Comparison of ENCODE assay signal across 12 cellular contexts in the genomic region with DNA sequence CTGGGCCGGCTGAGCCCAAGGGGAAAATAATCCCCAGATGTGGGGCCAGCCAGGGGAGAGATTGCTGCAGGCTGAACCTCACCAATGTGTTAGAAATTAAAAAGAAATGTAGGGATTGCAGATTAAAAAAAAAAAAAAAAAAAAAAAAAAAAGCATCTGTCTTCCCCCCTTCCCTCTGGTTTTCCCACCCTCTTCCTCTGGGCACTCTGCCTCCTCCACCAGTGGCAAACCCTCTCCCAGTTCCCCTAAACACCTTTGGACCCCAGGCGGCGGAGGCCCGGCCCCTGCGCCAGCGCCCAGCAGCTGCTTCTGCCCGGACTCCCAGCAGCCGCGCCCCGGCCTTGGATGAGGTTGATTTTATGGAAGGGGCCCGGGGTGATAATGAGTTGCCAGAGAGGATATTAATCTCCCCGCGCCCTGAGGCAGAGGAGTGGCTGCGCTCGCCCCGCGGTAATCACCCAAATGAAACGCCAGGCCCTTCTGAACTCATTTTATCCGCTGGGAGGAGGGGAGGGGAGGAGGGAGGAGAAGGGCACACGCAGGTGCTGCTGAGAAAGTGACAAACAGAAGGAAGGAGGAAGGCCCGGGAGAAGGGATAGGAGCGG. TPM values are rescaled to one million over a fixed set of nuclear protein-coding genes. Genes with fewer than 3 reads are reported as not detected.
DNase-seq lines count a peak whose midpoint lies in the region; ATAC-seq, FAIRE-seq and TF ChIP-seq lines count a peak whose summit lies in the region.
"Had no signal": no experiment of that assay in that cellular context is flagged by ENCODE, and none has a peak within 500 bp of the region (broad histone marks: within the 10 kb centered on the region; RNA-seq: fewer than 3 reads in every experiment).

No MANE protein-coding gene starts in this region.

- WGBS in small intestine, 3 donors = 4 to 12% (median 6%) methylated on average over 22 of the region's 22 CpGs

- 0 out of 2 replicates have a peak, but pooled peaks cover 4% of the 10 kb centered on the region for H3K79me2 ChIP-seq in MM.1S (ENCODE audit: low read length)

- DNase-seq in activated T-cell treated with anti-CD3 and anti-CD28 coated beads, Interleukin-2, amount 50 U/mL, for 72 hours = no peak
- no peak for DNase-seq in activated T-cell treated with anti-CD3 and anti-CD28 coated beads, Interleukin-2, amount 50 U/mL, for 48 hours
- DNase-seq in MM.1S (peak; percentile 0), islet precursor cell (peak; percentile 51), small intestine (peak; percentile 96)
- DNase-seq in T-helper 2 cell treated with Interferon-gamma antibody and Interleukin-4, amounts not matched to agents 5 μg/mL and 100 μg/mL, for 36 hours (ENCODE audit: low spot score) = no peak
- no peak for DNase-seq in stimulated activated CD4-positive, alpha-beta T cell treated with anti-CD3 and anti-CD28 coated beads, Interleukin-2, amount 100 ng/mL, for 48 hours
- DNase-seq: hippocampal formation, nucleus accumbens had no signal

- peaks cover 3 to 7% of the 10 kb centered on the region in 2 donors for H3K36me3 Mint-ChIP-seq in activated T-cell treated with anti-CD3 and anti-CD28 coated beads, Interleukin-2, amount 50 U/mL, for 72 hours (ENCODE audit: insufficient read depth in 2 of 2)
- no peaks in the 10 kb centered on the region for H3K36me3 Mint-ChIP-seq in T-helper 2 cell treated with Interferon-gamma antibody and Interleukin-4, amounts not matched to agents 5 μg/mL and 100 μg/mL, for 36 hours (ENCODE audit: low read depth)

- H3K4me2 ChIP-seq in MM.1S (ENCODE audit: low read depth, low read length) = no peak overlapping the region

- ATAC-seq in activated T-cell treated with anti-CD3 and anti-CD28 coated beads, Interleukin-2, amount 50 U/mL, for 72 hours (replicated peaks in 1 of 2) = no peak
- ATAC-seq in HG03108 (IDR thresholded peaks at IDR 0.05; ENCODE audit: unreplicated experiment) = no peak

- H3K27me3 ChIP-seq in MM.1S (replicated peaks; ENCODE audit: insufficient read depth, low read length) (peaks cover 32% of the 10 kb centered on the region), small intestine (ENCODE audit: control insufficient read depth in 2 of 2, insufficient read depth in 2 of 2, low read length in 2 of 2) (peaks cover 0 to 40% of the 10 kb centered on the region in 2 donors)

- no peaks in the 10 kb centered on the region for H3K4me1 ChIP-seq in MM.1S (ENCODE audit: low read length)
- H3K4me1 ChIP-seq in small intestine (ENCODE audit: control insufficient read depth in 2 of 2, insufficient read depth in 1 of 2, low read depth in 1 of 2, low read length in 1 of 2) = peaks cover 12% of the 10 kb centered on the region in 2 donors

- H2AFZ ChIP-seq in MM.1S (ENCODE audit: low read length) = no peak overlapping the region

- H3K27ac ChIP-seq in MM.1S (ENCODE audit: low read length) (no peak overlapping the region), small intestine (ENCODE audit: low read depth in 1 of 2, low read length in 1 of 2) (peak overlapping the region; percentile 52 to 76)

- H3K4me1 Mint-ChIP-seq in activated T-cell treated with anti-CD3 and anti-CD28 coated beads, Interleukin-2, amount 50 U/mL, for 72 hours (ENCODE audit: low read depth) = peaks cover 38% of the 10 kb centered on the region
- peaks cover 12% of the 10 kb centered on the region for H3K4me1 Mint-ChIP-seq in T-helper 2 cell treated with Interferon-gamma antibody and Interleukin-4, amounts not matched to agents 5 μg/mL and 100 μg/mL, for 36 hours (ENCODE audit: low read depth)

- no peak overlapping the region for H3K9ac ChIP-seq in MM.1S (ENCODE audit: low read length)

- peaks cover 75% of the 10 kb centered on the region for H3K27me3 Mint-ChIP-seq in activated T-cell treated with anti-CD3 and anti-CD28 coated beads, Interleukin-2, amount 50 U/mL, for 72 hours (ENCODE audit: low read depth)
- peaks cover 80% of the 10 kb centered on the region for H3K27me3 Mint-ChIP-seq in T-helper 2 cell treated with Interferon-gamma antibody and Interleukin-4, amounts not matched to agents 5 μg/mL and 100 μg/mL, for 36 hours (ENCODE audit: low read depth)

- H4K20me1 ChIP-seq in MM.1S (ENCODE audit: insufficient read depth, low read length) = no peaks in the 10 kb centered on the region

- no peaks in the 10 kb centered on the region for H3K9me3 Mint-ChIP-seq in activated T-cell treated with anti-CD3 and anti-CD28 coated beads, Interleukin-2, amount 50 U/mL, for 72 hours
- H3K9me3 Mint-ChIP-seq in T-helper 2 cell treated with Interferon-gamma antibody and Interleukin-4, amounts not matched to agents 5 μg/mL and 100 μg/mL, for 36 hours = no peaks in the 10 kb centered on the region
- H3K9me3 Mint-ChIP-seq: central memory CD8-positive, alpha-beta T cell had no signal

- H3K4me3 ChIP-seq in MM.1S (ENCODE audit: low read length) (no peak overlapping the region), small intestine (ENCODE audit: low read depth in 1 of 2, low read length in 2 of 2) (no peak overlapping the region)

- H3K4me3 Mint-ChIP-seq in activated T-cell treated with anti-CD3 and anti-CD28 coated beads, Interleukin-2, amount 50 U/mL, for 72 hours = peak overlapping the region; percentile 47 to 62
- H3K4me3 Mint-ChIP-seq in T-helper 2 cell treated with Interferon-gamma antibody and Interleukin-4, amounts not matched to agents 5 μg/mL and 100 μg/mL, for 36 hours = no peak overlapping the region
- H3K4me3 Mint-ChIP-seq: central memory CD8-positive, alpha-beta T cell had no signal

- no peaks in the 10 kb centered on the region for H3K9me2 ChIP-seq in MM.1S (replicated peaks; ENCODE audit: insufficient read depth, low read length)

- no peak overlapping the region for H3K27ac Mint-ChIP-seq in activated T-cell treated with anti-CD3 and anti-CD28 coated beads, Interleukin-2, amount 50 U/mL, for 72 hours
- no peak overlapping the region for H3K27ac Mint-ChIP-seq in T-helper 2 cell treated with Interferon-gamma antibody and Interleukin-4, amounts not matched to agents 5 μg/mL and 100 μg/mL, for 36 hours

- no peak for FAIRE-seq in small intestine (lab: Jason Lieb, UNC)

- no peaks in the 10 kb centered on the region for H3F3A ChIP-seq in MM.1S (ENCODE audit: insufficient read depth, low read length)

- H3K36me3 ChIP-seq in MM.1S (replicated peaks; ENCODE audit: insufficient read depth, low read length) (no peaks in the 10 kb centered on the region), small intestine (ENCODE audit: control insufficient read depth in 2 of 2, insufficient read depth in 2 of 2, low read length in 2 of 2) (no peaks in the 10 kb centered on the region)

- TF ChIP-seq CTCF in MM.1S (IDR thresholded peaks at IDR 0.05; ENCODE audit: low read length) = no peak

- no peaks in the 10 kb centered on the region for H3K9me3 ChIP-seq in MM.1S (replicated peaks; ENCODE audit: insufficient read depth, low read length)
- H3K9me3 ChIP-seq in small intestine (ENCODE audit: control insufficient read depth, low read depth) = no peaks in the 10 kb centered on the region

RNA-seq across cellular contexts. Expression of a gene that starts 6.9 kb away (rescaled TPM):
- total RNA-seq in activated T-cell treated with anti-CD3 and anti-CD28 coated beads, Interleukin-2, amount 50 U/mL, for 72 hours = under 1 TPM; 0.17 to 0.39 TPM
- 10 to 100 TPM in 1 of 3 donors, 1 to 10 TPM in 2; 3.5 to 10.7 (median 7.6) TPM for polyA plus RNA-seq in small intestine
- total RNA-seq: temporal lobe had no signal

RNA-seq across cellular contexts. Expression of a gene that starts 54.0 kb away (rescaled TPM):
- total RNA-seq in activated T-cell treated with anti-CD3 and anti-CD28 coated beads, Interleukin-2, amount 50 U/mL, for 72 hours = 10 to 100 TPM; 30.1 to 37.5 TPM
- polyA plus RNA-seq in small intestine = 1 to 10 TPM; 3.6 to 9.3 (median 5.1) TPM

Comparison
In these comparisons a context has a peak if more than half of its experiments do, and no peak if none do; other contexts are left out.
1. DNase-seq: peak in MM.1S (single experiment), islet precursor cell (single experiment) and small intestine (single experiment); none in activated T-cell treated with anti-CD3 and anti-CD28 coated beads, Interleukin-2, amount 50 U/mL, for 72 hours (0 of 2), activated T-cell treated with anti-CD3 and anti-CD28 coated beads, Interleukin-2, amount 50 U/mL, for 48 hours (0 of 2), T-helper 2 cell treated with Interferon-gamma antibody and Interleukin-4, amounts not matched to agents 5 μg/mL and 100 μg/mL, for 36 hours (single experiment) and stimulated activated CD4-positive, alpha-beta T cell treated with anti-CD3 and anti-CD28 coated beads, Interleukin-2, amount 100 ng/mL, for 48 hours (0 of 2).